In the genomic region with DNA sequence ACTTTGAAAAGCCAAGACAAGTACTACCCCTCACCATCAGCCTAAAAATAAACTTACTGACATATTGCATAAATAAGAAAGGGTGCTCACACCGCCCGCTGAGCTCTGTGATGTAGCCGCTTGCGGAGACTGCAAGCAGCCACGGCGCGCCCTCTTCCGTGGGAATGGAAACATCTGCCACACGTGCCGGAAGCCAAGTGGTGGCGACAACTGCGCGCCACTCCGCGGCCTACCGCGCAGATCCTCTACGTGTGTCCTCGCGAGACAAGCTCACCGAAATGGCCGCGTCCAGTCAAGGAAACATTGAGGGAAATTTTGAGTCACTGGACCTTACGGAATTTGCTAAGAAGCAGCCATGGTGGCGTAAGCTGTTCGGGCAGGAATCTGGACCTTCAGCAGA, we compare ENCODE assay signal across 1 cellular context. TPM values are rescaled to one million over a fixed set of nuclear protein-coding genes. Genes with fewer than 3 reads are reported as not detected.
"Had no signal": no experiment of that assay in that cellular context is flagged by ENCODE, and none has a peak within 500 bp of the region (broad histone marks: within the 10 kb centered on the region; RNA-seq: fewer than 3 reads in every experiment).

No MANE protein-coding gene starts in this region.

RNA-seq across cellular contexts. Expression of a gene that starts 59.9 kb away (rescaled TPM):
- polyA plus RNA-seq: immature natural killer cell had no signal
